9 cellular contexts compared by ENCODE assay signal in genomic region chr1:59506952-59507351, GRCh38.
DNase-seq lines count a peak whose midpoint lies in the region; ATAC-seq, FAIRE-seq and TF ChIP-seq lines count a peak whose summit lies in the region.
"Had no signal": no experiment of that assay in that cellular context is flagged by ENCODE, and none has a peak within 500 bp of the region (broad histone marks: within the 10 kb centered on the region; RNA-seq: fewer than 3 reads in every experiment).

No MANE protein-coding gene starts in this region.

- TF ChIP-seq CTCF in HFFc6 (IDR thresholded peaks at IDR 0.05) (no peak), H9 (conservative IDR thresholded peaks at IDR 0.05) (no peak)

- no peaks in the 10 kb centered on the region for H3K27me3 Mint-ChIP-seq in HFFc6 (ENCODE audit: insufficient read depth)
- no peaks in the 10 kb centered on the region for H3K27me3 Mint-ChIP-seq in activated CD4-positive, alpha-beta memory T cell treated with anti-CD3 and anti-CD28 coated beads for 36 hours
- no peaks in the 10 kb centered on the region for H3K27me3 Mint-ChIP-seq in H9 (ENCODE audit: low read depth)
- no peaks in the 10 kb centered on the region for H3K27me3 Mint-ChIP-seq in activated T-cell treated with anti-CD3 and anti-CD28 coated beads, Interleukin-2, amount 50 U/mL, for 24 hours

- H3K36me3 Mint-ChIP-seq in HFFc6 (ENCODE audit: low read depth) (peaks cover 5% of the 10 kb centered on the region), H9 (ENCODE audit: insufficient read depth in 1 of 3, low read depth in 3 of 3) (no peaks in the 10 kb centered on the region)
- H3K36me3 Mint-ChIP-seq in activated CD4-positive, alpha-beta memory T cell treated with anti-CD3 and anti-CD28 coated beads for 36 hours: no peaks in the 10 kb centered on the region
- no peaks in the 10 kb centered on the region for H3K36me3 Mint-ChIP-seq in activated T-cell treated with anti-CD3 and anti-CD28 coated beads, Interleukin-2, amount 50 U/mL, for 24 hours (ENCODE audit: low read depth)

- no peaks in the 10 kb centered on the region for H3K79me2 ChIP-seq in H9 (ENCODE audit: insufficient read depth, low read length)

- H3T11ph ChIP-seq in H9 (ENCODE audit: low read length): no peak overlapping the region

- no peak overlapping the region for H3K27ac ChIP-seq in H9 (ENCODE audit: insufficient read length, low read depth, low read length)

- H3K27ac Mint-ChIP-seq in HFFc6: peak overlapping the region; percentile 68
- H3K27ac Mint-ChIP-seq in activated CD4-positive, alpha-beta memory T cell treated with anti-CD3 and anti-CD28 coated beads for 36 hours: no peak overlapping the region
- peak overlapping the region in 1 of 3 experiments; percentile 2; a peak in 2 of 7 replicates for H3K27ac Mint-ChIP-seq in H9
- no peak overlapping the region for H3K27ac Mint-ChIP-seq in activated T-cell treated with anti-CD3 and anti-CD28 coated beads, Interleukin-2, amount 50 U/mL, for 24 hours

- no peaks in the 10 kb centered on the region for H3K79me1 ChIP-seq in H9 (ENCODE audit: insufficient read depth, low read depth, low read length, poor library complexity, severe bottlenecking)

- no peak overlapping the region for H2BK12ac ChIP-seq in H9 (ENCODE audit: insufficient read length, low read depth, low read length)

- H4K8ac ChIP-seq in H9 (replicated peaks; ENCODE audit: insufficient read length, low read depth, low read length): no peak overlapping the region

- intact Hi-C loops in left colon (cut with DNase I, micrococcal nuclease): no loop called here
- intact Hi-C loops in activated CD4-positive, alpha-beta memory T cell treated with anti-CD3 and anti-CD28 coated beads for 36 hours (cut with micrococcal nuclease): no loop called here

- H3K9ac ChIP-seq in H9 (ENCODE audit: extremely low read depth, insufficient read length, low read length): no peak overlapping the region

- POLR2A ChIA-PET in activated CD4-positive, alpha-beta memory T cell treated with anti-CD3 and anti-CD28 coated beads for 36 hours (lab: Charles Lee): no interaction called here

- H3K14ac ChIP-seq in H9 (ENCODE audit: insufficient read depth, low read length): no peak overlapping the region

- no peak overlapping the region for H4K5ac ChIP-seq in H9 (ENCODE audit: insufficient read length, low read depth, low read length)

- no peak for TF ChIP-seq POLR2A in GM12891 (IDR thresholded peaks at IDR 0.05; ENCODE audit: low read depth, low read length)

- H3K27me3 ChIP-seq in H9 (ENCODE audit: insufficient read depth, low read length): no peaks in the 10 kb centered on the region

- H4K20me1 ChIP-seq in H9 (ENCODE audit: control insufficient read depth, insufficient read depth, insufficient read length): no peaks in the 10 kb centered on the region

- H3K4me2 ChIP-seq in H9 (ENCODE audit: insufficient read depth, insufficient read length, low read length): no peak overlapping the region

- H2BK5ac ChIP-seq in H9 (ENCODE audit: insufficient read length, low read length): no peak overlapping the region

- H2BK15ac ChIP-seq in H9 (ENCODE audit: low read depth, low read length): no peak overlapping the region

- no peak overlapping the region for H4K91ac ChIP-seq in H9 (ENCODE audit: insufficient read length, low read depth, low read length)

- H3K4me3 Mint-ChIP-seq in HFFc6 (peak overlapping the region; percentile 11; the same call in 1 of the 2 replicates), H9 (no peak overlapping the region)
- no peak overlapping the region for H3K4me3 Mint-ChIP-seq in activated CD4-positive, alpha-beta memory T cell treated with anti-CD3 and anti-CD28 coated beads for 36 hours
- no peak overlapping the region for H3K4me3 Mint-ChIP-seq in activated T-cell treated with anti-CD3 and anti-CD28 coated beads, Interleukin-2, amount 50 U/mL, for 24 hours

- H2AFZ ChIP-seq in H9 (ENCODE audit: low read length): no peak overlapping the region

- no peak overlapping the region for H3K18ac ChIP-seq in H9 (ENCODE audit: insufficient read length, low read depth, low read length)

- no peak overlapping the region for H3K56ac ChIP-seq in H9 (ENCODE audit: insufficient read length, low read depth, low read length)

- no peak overlapping the region for H2BK120ac ChIP-seq in H9 (ENCODE audit: low read depth, low read length, poor library complexity, severe bottlenecking)

- no peaks in the 10 kb centered on the region for H3K23me2 ChIP-seq in H9 (ENCODE audit: insufficient read length, low read depth, low read length, poor library complexity, severe bottlenecking)

- no peaks in the 10 kb centered on the region for H3K9me3 ChIP-seq in H9 (ENCODE audit: control insufficient read depth, low read depth, low read length)

- no peak overlapping the region for H2AK5ac ChIP-seq in H9 (ENCODE audit: insufficient read length, low read length)

- H3K4me1 ChIP-seq in H9 (ENCODE audit: insufficient read depth, low read length): no peaks in the 10 kb centered on the region; the same call in 1 of the 2 replicates

- DNase-seq in GM12891 (ENCODE audit: insufficient read length, low spot score) (peak; percentile 11), HFFc6 (peak; percentile 71), NOMO-1 treated with DMSO at 0.1 percent for 48 hours (lab: John Stamatoyannopoulos, UW; ENCODE audit: unreplicated experiment) (peak; percentile 94), left colon (no peak), H9 (no peak), epidermal melanocyte (ENCODE audit: insufficient read length, low spot score) (no peak)
- DNase-seq in activated CD4-positive, alpha-beta memory T cell treated with anti-CD3 and anti-CD28 coated beads for 36 hours: no peak
- no peak for DNase-seq in activated T-cell treated with anti-CD3 and anti-CD28 coated beads, Interleukin-2, amount 50 U/mL, for 24 hours

- WGBS in H9 (ENCODE audit: extremely low coverage, insufficient read length, low lambda C conversion rate): no CpG with 5 or more reads among the region's 3 CpGs

- H3K23ac ChIP-seq in H9 (ENCODE audit: insufficient read length, low read depth, low read length): no peak overlapping the region

- CTCF ChIA-PET in activated CD4-positive, alpha-beta memory T cell treated with anti-CD3 and anti-CD28 coated beads for 36 hours (lab: Charles Lee): no interaction called here

- ATAC-seq in left colon: peak; percentile 86

- H3K9me3 Mint-ChIP-seq in HFFc6 (no peaks in the 10 kb centered on the region), H9 (no peaks in the 10 kb centered on the region)
- H3K9me3 Mint-ChIP-seq in activated CD4-positive, alpha-beta memory T cell treated with anti-CD3 and anti-CD28 coated beads for 36 hours: no peaks in the 10 kb centered on the region
- no peaks in the 10 kb centered on the region for H3K9me3 Mint-ChIP-seq in activated T-cell treated with anti-CD3 and anti-CD28 coated beads, Interleukin-2, amount 50 U/mL, for 24 hours

- no peak for FAIRE-seq in GM12891 (lab: Jason Lieb, UNC)
- FAIRE-seq: H1 had no signal

- H3K4me1 Mint-ChIP-seq in HFFc6 (ENCODE audit: low read depth) (peaks cover 28% of the 10 kb centered on the region), H9 (peaks cover 11 to 16% of the 10 kb centered on the region in 2 experiments)
- no peaks in the 10 kb centered on the region for H3K4me1 Mint-ChIP-seq in activated CD4-positive, alpha-beta memory T cell treated with anti-CD3 and anti-CD28 coated beads for 36 hours (ENCODE audit: low read depth)
- no peaks in the 10 kb centered on the region for H3K4me1 Mint-ChIP-seq in activated T-cell treated with anti-CD3 and anti-CD28 coated beads, Interleukin-2, amount 50 U/mL, for 24 hours (ENCODE audit: low read depth)

- no peak overlapping the region for H2BK20ac ChIP-seq in H9 (ENCODE audit: low read depth, low read length, poor library complexity, severe bottlenecking)

- H3K4ac ChIP-seq in H9 (ENCODE audit: low read depth, low read length): no peak overlapping the region

TF ChIP-seq in GM12891, 5 proteins besides CTCF, POLR2A, EP300 and RAD21:
- TF ChIP-seq SPI1 (IDR thresholded peaks at IDR 0.05; ENCODE audit: low read depth, low read length) (peak; percentile 96), PAX5 (IDR thresholded peaks at IDR 0.05; ENCODE audit: insufficient read depth, low read length, severe bottlenecking) (no peak)

Comparison
In these comparisons a context has a peak if more than half of its experiments do, and no peak if none do; other contexts are left out.
1. DNase-seq: peak in GM12891 (single experiment), HFFc6 (single experiment) and NOMO-1 treated with DMSO at 0.1 percent for 48 hours (single experiment); none in left colon (0 of 2), activated CD4-positive, alpha-beta memory T cell treated with anti-CD3 and anti-CD28 coated beads for 36 hours (single experiment), H9 (single experiment), activated T-cell treated with anti-CD3 and anti-CD28 coated beads, Interleukin-2, amount 50 U/mL, for 24 hours (single experiment) and epidermal melanocyte (single experiment).